24 cellular contexts compared by ENCODE assay signal in genomic region chr5:1376921-1377320, GRCh38.
"Had no signal": no experiment of that assay in that cellular context is flagged by ENCODE, and none has a peak within 500 bp of the region (broad histone marks: within the 10 kb centered on the region; RNA-seq: fewer than 3 reads in every experiment).

No MANE protein-coding gene starts in this region.

- DNase-seq: colonic mucosa; dermis blood vessel endothelial cell; foreskin melanocyte; head of caudate nucleus; left colon; left ventricle myocardium superior; mesenchymal stem cell; midbrain; naive B cell; occipital lobe; retina; stimulated activated CD4-positive, alpha-beta T cell treated with anti-CD3 and anti-CD28 coated beads, Interleukin-12 subunit alpha, Interleukin-12 subunit beta, amount 100 ng/mL, for 4 hours; stimulated activated naive CD4-positive, alpha-beta T cell; upper lobe of left lung; uterus had no signal

- H3K9ac ChIP-seq: parathyroid adenoma had no signal

- ATAC-seq: left colon, left ventricle myocardium superior, psoas muscle, sciatic nerve had no signal

- H3K4me3 Mint-ChIP-seq: nephron had no signal

- H3K4me1 ChIP-seq: colonic mucosa, parathyroid adenoma, psoas muscle, uterus had no signal

- H3K36me3 ChIP-seq: colonic mucosa, suprapubic skin, thyroid gland, upper lobe of left lung, uterus had no signal

- H3K4me2 ChIP-seq: hepatocyte had no signal

- H3K36me3 Mint-ChIP-seq: naive B cell had no signal

- H3K4me3 ChIP-seq: colonic mucosa, hepatocyte, lung, psoas muscle, skin epidermis, suprapubic skin, thyroid gland, upper lobe of left lung, uterus had no signal

- H3K27ac ChIP-seq: colonic mucosa, hepatocyte, parathyroid adenoma, psoas muscle, skin epidermis, suprapubic skin, thyroid gland, upper lobe of left lung, uterus had no signal

- H3K27ac Mint-ChIP-seq: naive B cell, nephron had no signal

- H3K27me3 ChIP-seq: colonic mucosa, thyroid gland, upper lobe of left lung, uterus had no signal

- H3K79me2 ChIP-seq: hepatocyte, parathyroid adenoma had no signal

- H3K9me3 ChIP-seq: colonic mucosa, psoas muscle, suprapubic skin, thyroid gland, upper lobe of left lung, uterus had no signal

- H2AFZ ChIP-seq: hepatocyte, parathyroid adenoma had no signal
